Comparison of ENCODE assay signal across 2 cellular contexts in genomic region chr9:35114921-35115341, GRCh38.
TF ChIP-seq lines count a peak whose summit lies in the region.

No MANE protein-coding gene starts in this region.

TF ChIP-seq in GM23338, 12 proteins besides CTCF, POLR2A, EP300 and RAD21:
- TF ChIP-seq ETS1 (IDR thresholded peaks at IDR 0.05), result no peak
- no peak for TF ChIP-seq NANOG (IDR thresholded peaks at IDR 0.05; ENCODE audit: borderline replicate concordance)
- no peak for TF ChIP-seq POLR2AphosphoS5 (IDR thresholded peaks at IDR 0.05; ENCODE audit: low read depth)
- no peak for TF ChIP-seq EZH2 (IDR thresholded peaks at IDR 0.05; ENCODE audit: low read depth, unreplicated experiment)
- no peak for TF ChIP-seq STAT1 (IDR thresholded peaks at IDR 0.05; ENCODE audit: unreplicated experiment)
- no peak for TF ChIP-seq REST (IDR thresholded peaks at IDR 0.05; ENCODE audit: unreplicated experiment)
- no peak for TF ChIP-seq ZNF331 (CRISPR knock-in tag; IDR thresholded peaks at IDR 0.05; ENCODE audit: low read depth)
- no peak for TF ChIP-seq ZNF114 (CRISPR knock-in tag; IDR thresholded peaks at IDR 0.05)
- no peak for TF ChIP-seq CREB1 (CRISPR knock-in tag; IDR thresholded peaks at IDR 0.05; ENCODE audit: low read depth)
- TF ChIP-seq EZH2phosphoT487 (IDR thresholded peaks at IDR 0.05; ENCODE audit: unreplicated experiment), result no peak
- TF ChIP-seq ZNF462 (CRISPR knock-in tag; IDR thresholded peaks at IDR 0.05), result no peak
- no peak for TF ChIP-seq JUNB (IDR thresholded peaks at IDR 0.05; ENCODE audit: unreplicated experiment)

TF ChIP-seq in HepG2, 621 proteins besides CTCF, POLR2A, EP300 and RAD21 (continues in another document):
- TF ChIP-seq RERE (CRISPR knock-in tag; IDR thresholded peaks at IDR 0.05; ENCODE audit: low read depth) (no peak), GABPA (IDR thresholded peaks at IDR 0.05; ENCODE audit: low read depth, low read length) (0 out of 2 replicates have a peak, but pooled peaks have one; percentile 6), GABPA (CRISPR knock-in tag; IDR thresholded peaks at IDR 0.05; ENCODE audit: low read depth) (no peak), ZNF687 (CRISPR knock-in tag; IDR thresholded peaks at IDR 0.05) (peak; percentile 28; the same call in 1 of the 2 replicates), ZNF414 (CRISPR knock-in tag; IDR thresholded peaks at IDR 0.05) (peak; percentile 74), ZNF468 (CRISPR knock-in tag; IDR thresholded peaks at IDR 0.05) (no peak), ZNF101 (CRISPR knock-in tag; IDR thresholded peaks at IDR 0.05; ENCODE audit: borderline replicate concordance, low read depth) (no peak), ZNF484 (CRISPR knock-in tag; IDR thresholded peaks at IDR 0.05; ENCODE audit: borderline replicate concordance, low read depth) (no peak), ZNF713 (CRISPR knock-in tag; IDR thresholded peaks at IDR 0.05) (no peak), GATAD1 (CRISPR knock-in tag; IDR thresholded peaks at IDR 0.05) (no peak), NR2F6 (IDR thresholded peaks at IDR 0.05) (no peak), NR2F6 (CRISPR knock-in tag; IDR thresholded peaks at IDR 0.05) (0 out of 2 replicates have a peak, but pooled peaks have one; percentile 14), ZSCAN25 (CRISPR knock-in tag; IDR thresholded peaks at IDR 0.05) (0 out of 2 replicates have a peak, but pooled peaks have one; percentile 9), LCORL (IDR thresholded peaks at IDR 0.05) (no peak), LCORL (CRISPR knock-in tag; IDR thresholded peaks at IDR 0.05) (peak; percentile 43), ZBTB25 (CRISPR knock-in tag; IDR thresholded peaks at IDR 0.05) (no peak), YEATS4 (CRISPR knock-in tag; IDR thresholded peaks at IDR 0.05; ENCODE audit: borderline replicate concordance) (0 out of 2 replicates have a peak, but pooled peaks have one; percentile 12), MLX (CRISPR knock-in tag; IDR thresholded peaks at IDR 0.05) (no peak), ELF3 (CRISPR knock-in tag; IDR thresholded peaks at IDR 0.05) (peak; percentile 14; the same call in 1 of the 2 replicates), GTF3A (CRISPR knock-in tag; conservative IDR thresholded peaks at IDR 0.05) (no peak), DZIP1 (CRISPR knock-in tag; IDR thresholded peaks at IDR 0.05) (no peak), MEIS2 (CRISPR knock-in tag; IDR thresholded peaks at IDR 0.05) (no peak), KLF11 (CRISPR knock-in tag; IDR thresholded peaks at IDR 0.05) (no peak), ZBTB37 (CRISPR knock-in tag; IDR thresholded peaks at IDR 0.05) (no peak), ZNF766 (CRISPR knock-in tag; IDR thresholded peaks at IDR 0.05; ENCODE audit: borderline replicate concordance) (no peak), HINFP (CRISPR knock-in tag; IDR thresholded peaks at IDR 0.05; ENCODE audit: low read depth) (no peak), ZBED4 (CRISPR knock-in tag; IDR thresholded peaks at IDR 0.05; ENCODE audit: borderline replicate concordance) (no peak), ZNF552 (CRISPR knock-in tag; IDR thresholded peaks at IDR 0.05; ENCODE audit: borderline replicate concordance) (no peak)
